Comparison of ENCODE assay signal across 10 cellular contexts in genomic region chr10:67818323-67818722, GRCh38. TPM values are rescaled to one million over a fixed set of nuclear protein-coding genes. Genes with fewer than 3 reads are reported as not detected.
DNase-seq lines count a peak whose midpoint lies in the region; ATAC-seq and TF ChIP-seq lines count a peak whose summit lies in the region.
"Had no signal": no experiment of that assay in that cellular context is flagged by ENCODE, and none has a peak within 500 bp of the region (broad histone marks: within the 10 kb centered on the region; RNA-seq: fewer than 3 reads in every experiment).

No MANE protein-coding gene starts in this region.

- peak; percentile 78 for ATAC-seq in HG02938 (IDR thresholded peaks at IDR 0.05; ENCODE audit: unreplicated experiment)
- no peak for ATAC-seq in GM21515 (IDR thresholded peaks at IDR 0.05; ENCODE audit: unreplicated experiment)
- ATAC-seq: left cardiac atrium had no signal

- peaks cover 7% of the 10 kb centered on the region for H3K9me3 ChIP-seq in A673 (ENCODE audit: low read depth, low read length, poor library complexity, severe bottlenecking)
- H3K9me3 ChIP-seq: suprapubic skin had no signal

- no peaks in the 10 kb centered on the region for H3K27me3 Mint-ChIP-seq in type B pancreatic cell

- DNase-seq in A673 (ENCODE audit: low spot score) (peak; percentile 82), NCI-H774 (lab: John Stamatoyannopoulos, UW) (peak; percentile 58), epithelial cell of esophagus (ENCODE audit: low read depth) (peak; percentile 86), ecto neural progenitor cell (ENCODE audit: low spot score) (no peak), GM10266 (ENCODE audit: extremely low spot score) (no peak), type B pancreatic cell (ENCODE audit: extremely low spot score, unreplicated experiment) (no peak)
- DNase-seq: left cardiac atrium had no signal

- CTCF ChIA-PET in A673 (lab: Charles Lee), result no interaction called here

- intact Hi-C loops in A673 (cut with micrococcal nuclease; ENCODE audit: unreplicated experiment), result no loop called here

- H3K27ac ChIP-seq in A673 (ENCODE audit: low read depth, low read length, poor library complexity, severe bottlenecking), result peak overlapping the region; percentile 90
- H3K27ac ChIP-seq: suprapubic skin had no signal

- peaks cover 10% of the 10 kb centered on the region for H3K4me1 Mint-ChIP-seq in type B pancreatic cell (ENCODE audit: unreplicated experiment)

- no peak overlapping the region for H3K27ac Mint-ChIP-seq in type B pancreatic cell

- peaks cover 65% of the 10 kb centered on the region for H3K4me1 ChIP-seq in A673 (ENCODE audit: insufficient read depth, low read length, poor library complexity, severe bottlenecking)
- H3K4me1 ChIP-seq: suprapubic skin had no signal

- peaks cover 4% of the 10 kb centered on the region for H3K36me3 Mint-ChIP-seq in type B pancreatic cell

- TF ChIP-seq CTCF in A673 (conservative IDR thresholded peaks at IDR 0.05; ENCODE audit: low read depth, low read length), result no peak
- TF ChIP-seq CTCF in epithelial cell of esophagus (IDR thresholded peaks at IDR 0.05; ENCODE audit: insufficient read depth, low read depth, low read length, missing control alignments), result no peak
- no peak for TF ChIP-seq CTCF in GM10266 (IDR thresholded peaks at IDR 0.05; ENCODE audit: control insufficient read depth, insufficient read depth, low read depth, missing control alignments)
- TF ChIP-seq CTCF in type B pancreatic cell (conservative IDR thresholded peaks at IDR 0.05), result no peak

- peaks cover 21% of the 10 kb centered on the region for H3K36me3 ChIP-seq in A673 (ENCODE audit: insufficient read depth, low read length, poor library complexity, severe bottlenecking)
- H3K36me3 ChIP-seq: suprapubic skin had no signal

- H3K27me3 ChIP-seq in A673 (replicated peaks; ENCODE audit: insufficient read depth, low read depth, low read length, poor library complexity), result no peaks in the 10 kb centered on the region
- H3K27me3 ChIP-seq: suprapubic skin had no signal

- POLR2A ChIA-PET in A673 (lab: Charles Lee; ENCODE audit: low non-redundant PET), result no interaction called here

- no peaks in the 10 kb centered on the region for H3K9me3 Mint-ChIP-seq in type B pancreatic cell

- BruUV-seq in A673 (replicated peaks; lab: Mats Ljungman, UMichigan), result no TSS peak

- H3K4me3 Mint-ChIP-seq in type B pancreatic cell, result no peak overlapping the region

- H3K4me3 ChIP-seq in A673 (ENCODE audit: low read depth, low read length, poor library complexity, severe bottlenecking) (no peak overlapping the region), epithelial cell of esophagus (ENCODE audit: low read length) (no peak overlapping the region)
- H3K4me3 ChIP-seq: suprapubic skin had no signal

RNA-seq across cellular contexts. Expression of gene DNAJC12, which starts 19.7 kb away (rescaled TPM):
- total RNA-seq in A673 (2021) (147 and 182 TPM in 2 replicates), type B pancreatic cell (ENCODE audit: low replicate concordance) (15.7 and 19.4 TPM in 2 replicates)

Comparison
In these comparisons a context has a peak if more than half of its experiments do, and no peak if none do; other contexts are left out.
1. DNase-seq: peak in A673 (single experiment), NCI-H774 (single experiment) and epithelial cell of esophagus (single experiment); none in ecto neural progenitor cell (single experiment), GM10266 (single experiment) and type B pancreatic cell (single experiment).